Comparison of ENCODE assay signal across 7 cellular contexts in the genomic region with DNA sequence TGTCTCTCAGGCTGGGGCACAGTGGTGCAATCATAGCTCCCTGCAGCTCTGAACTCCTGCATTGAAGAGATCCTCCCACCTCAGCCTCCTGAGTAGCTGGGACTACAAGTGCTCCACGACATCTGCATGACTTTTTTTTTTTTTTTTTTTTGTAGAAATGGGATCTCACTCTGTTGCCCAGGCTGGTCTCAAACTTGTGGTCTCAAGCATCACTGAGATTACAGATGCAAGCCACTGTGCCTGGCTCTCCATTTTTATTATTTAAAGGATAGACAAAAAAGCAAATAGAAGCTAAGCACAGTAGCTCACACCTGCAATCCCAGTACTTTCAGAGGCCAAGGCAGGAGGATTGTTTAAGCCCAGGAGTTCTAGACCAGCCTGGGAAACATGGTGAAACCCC.
"Had no signal": no experiment of that assay in that cellular context is flagged by ENCODE, and none has a peak within 500 bp of the region (broad histone marks: within the 10 kb centered on the region; RNA-seq: fewer than 3 reads in every experiment).

No MANE protein-coding gene starts in this region.

- H3K4me3 ChIP-seq: GM12878 had no signal

- FAIRE-seq: GM12878, GM12891, GM12892, GM18507, GM19239 had no signal

- ATAC-seq: GM12878 had no signal

- DNase-seq: GDM1, GF-D8 had no signal
